9 cellular contexts compared by ENCODE assay signal in the genomic region with DNA sequence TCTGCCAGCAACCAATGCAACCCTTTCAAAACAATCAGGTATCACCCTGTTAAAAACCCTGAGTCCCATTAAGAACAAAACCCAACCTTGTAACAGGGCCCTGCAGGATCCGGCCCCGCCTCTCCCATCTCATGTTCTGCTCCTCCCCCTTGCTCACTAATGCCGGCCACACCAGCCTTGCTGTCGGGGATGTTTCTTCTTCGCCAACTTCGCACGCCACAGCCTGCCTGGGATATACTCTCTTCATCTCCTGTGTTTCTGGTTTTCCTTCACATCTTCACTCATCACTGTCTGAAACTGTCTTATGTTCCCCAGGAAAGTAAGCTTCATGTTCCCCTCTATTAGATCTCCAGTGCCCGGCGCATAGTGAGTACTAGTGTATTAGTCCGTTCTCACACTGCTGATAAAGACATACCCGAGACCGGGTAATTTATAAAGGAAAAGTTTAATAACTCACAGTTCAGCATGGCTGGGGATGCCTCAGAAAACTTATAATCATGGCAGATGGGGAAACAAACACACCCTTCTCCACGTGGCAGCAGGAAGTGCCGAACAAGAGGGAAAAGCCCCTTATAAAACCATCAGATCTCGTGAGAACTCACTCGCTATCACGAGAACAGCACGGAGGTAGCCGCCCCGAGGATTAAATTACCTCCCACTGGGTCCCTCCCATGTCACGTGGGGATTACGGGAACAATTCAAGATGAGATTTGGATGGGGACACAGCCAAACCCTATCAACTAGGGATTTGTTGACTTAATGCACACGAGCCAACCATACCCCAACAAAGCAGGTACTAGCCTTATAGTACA. TPM values are rescaled to one million over a fixed set of nuclear protein-coding genes. Genes with fewer than 3 reads are reported as not detected.
DNase-seq lines count a peak whose midpoint lies in the region; ATAC-seq and TF ChIP-seq lines count a peak whose summit lies in the region.
"Had no signal": no experiment of that assay in that cellular context is flagged by ENCODE, and none has a peak within 500 bp of the region (broad histone marks: within the 10 kb centered on the region; RNA-seq: fewer than 3 reads in every experiment).

No MANE protein-coding gene starts in this region.

- ATAC-seq in HG03045 (IDR thresholded peaks at IDR 0.05; ENCODE audit: unreplicated experiment) (no peak), HG02938 (IDR thresholded peaks at IDR 0.05; ENCODE audit: unreplicated experiment) (no peak)

- peak; percentile 6 for DNase-seq in stimulated activated CD4-positive, alpha-beta T cell treated with anti-CD3 and anti-CD28 coated beads, Interleukin-15, amount 100 ng/mL, for 24 hours
- no peak for DNase-seq in stimulated activated CD4-positive, alpha-beta T cell treated with anti-CD3 and anti-CD28 coated beads, Interleukin-4, amount 100 ng/mL, for 1 hour
- DNase-seq in dorsolateral prefrontal cortex: no peak
- peak; percentile 51 to 87 for DNase-seq in lower leg skin (ENCODE audit: low spot score in 2 of 2)
- DNase-seq in medulla oblongata (ENCODE audit: extremely low spot score): no peak
- no peak for DNase-seq in cerebellum (ENCODE audit: low spot score)

- TF ChIP-seq POLR2A in lower leg skin (IDR thresholded peaks at IDR 0.05): no peak

- TF ChIP-seq CTCF in dorsolateral prefrontal cortex (IDR thresholded peaks at IDR 0.05 in 54 of 56, conservative IDR thresholded peaks at IDR 0.05 in 2 of 56; ENCODE audit: low read depth in 1 of 56, partially characterized antibody in 56 of 56) (no peak), lower leg skin (IDR thresholded peaks at IDR 0.05) (no peak)

- peak overlapping the region in 3 of 59 donors; percentile 12 to 39 (median 29) for H3K27ac ChIP-seq in dorsolateral prefrontal cortex
- H3K27ac ChIP-seq: SK-N-MC had no signal

- intact Hi-C loops in dorsolateral prefrontal cortex (cut with DNase I) (loop anchor here in 1 of 2 donors (5.0 to 10.0 kb wide), 2 partner anchors 42 to 589 kb away; no protein-coding TSS in a partner anchor), lower leg skin (cut with DNase I; ENCODE audit: low total_unique reads) (no loop called here)

- no peaks in the 10 kb centered on the region for H3K27me3 ChIP-seq in dorsolateral prefrontal cortex

- H3K4me3 ChIP-seq in dorsolateral prefrontal cortex (peak overlapping the region in 32 of 59 donors; percentile 0 to 44 (median 18)), lower leg skin (ENCODE audit: low read depth, poor library complexity, severe bottlenecking) (no peak overlapping the region)
- H3K4me3 ChIP-seq: SK-N-MC had no signal

- 24 to 28% methylated on average over 23 of the region's 23 CpGs for WGBS in lower leg skin, 2 donors

RNA-seq across cellular contexts. Expression of a gene that starts 5.1 kb away (rescaled TPM):
- total RNA-seq in dorsolateral prefrontal cortex: 10 to 100 TPM in 119 of 120 experiments, 1 to 10 TPM in 1; 9.6 to 17.8 (median 13.5) TPM
- 10 to 100 TPM; 19.5 to 28.6 (median 24.0) TPM for total RNA-seq in lower leg skin
- 28.4 TPM for total RNA-seq in cerebellum

RNA-seq across cellular contexts. Expression of a gene that starts 25.3 kb away (rescaled TPM):
- total RNA-seq in dorsolateral prefrontal cortex (10 to 100 TPM in 1 of 120 experiments, 1 to 10 TPM in 119; 1.3 to 11.2 (median 3.6) TPM), lower leg skin (10 to 100 TPM in 2 of 4 donors, 1 to 10 TPM in 2; 3.9 to 14.9 (median 10.0) TPM), cerebellum (8.0 TPM)

RNA-seq across cellular contexts. Expression of a gene that starts 32.9 kb away (rescaled TPM):
- total RNA-seq in dorsolateral prefrontal cortex: 10 to 100 TPM in 119 of 120 experiments, 1 to 10 TPM in 1; 7.7 to 76.0 (median 26.1) TPM
- total RNA-seq in lower leg skin: 1 to 10 TPM; 1.4 to 3.3 (median 1.8) TPM
- total RNA-seq in cerebellum: 9.8 TPM

Comparison
In these comparisons a context has a peak if more than half of its experiments do, and no peak if none do; other contexts are left out.
1. DNase-seq: peak in stimulated activated CD4-positive, alpha-beta T cell treated with anti-CD3 and anti-CD28 coated beads, Interleukin-15, amount 100 ng/mL, for 24 hours (single experiment) and lower leg skin (2 of 2); none in stimulated activated CD4-positive, alpha-beta T cell treated with anti-CD3 and anti-CD28 coated beads, Interleukin-4, amount 100 ng/mL, for 1 hour (single experiment), dorsolateral prefrontal cortex (0 of 10), medulla oblongata (single experiment) and cerebellum (single experiment).